In the genomic region with DNA sequence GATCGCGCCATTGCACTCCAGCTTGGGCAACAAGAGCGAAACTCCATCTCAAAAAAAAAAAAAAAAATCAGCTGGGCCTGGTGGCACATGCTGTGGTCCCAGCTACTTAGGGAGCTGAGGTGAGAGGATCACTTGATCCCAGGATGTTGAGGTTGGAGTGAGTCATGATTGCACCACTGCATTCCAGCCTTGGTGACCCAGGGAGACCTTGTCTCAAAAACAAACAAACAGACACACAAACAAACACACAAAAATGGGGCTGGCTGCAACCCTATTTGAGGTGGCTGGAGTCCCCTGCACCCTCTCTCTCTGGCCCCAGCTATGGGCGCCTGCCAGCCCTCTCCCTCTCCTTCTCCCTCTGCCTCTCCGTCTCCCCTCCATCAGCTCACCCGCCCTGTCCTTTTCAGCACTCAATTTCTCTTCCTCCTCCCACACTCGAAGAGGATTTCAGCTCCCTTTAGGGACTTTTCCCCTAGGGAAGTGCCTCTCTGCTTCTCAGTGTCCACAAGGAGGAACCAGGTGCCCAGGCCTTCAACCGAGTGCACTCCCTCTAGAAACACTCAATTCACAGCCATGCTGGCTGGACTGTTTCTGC, we compare ENCODE assay signal across 1 cellular context.
TF ChIP-seq lines count a peak whose summit lies in the region.

No MANE protein-coding gene starts in this region.

TF ChIP-seq in HepG2, 621 proteins besides CTCF, POLR2A, EP300 and RAD21 (continued from another document and continues in another):
- TF ChIP-seq, protein P1, sequence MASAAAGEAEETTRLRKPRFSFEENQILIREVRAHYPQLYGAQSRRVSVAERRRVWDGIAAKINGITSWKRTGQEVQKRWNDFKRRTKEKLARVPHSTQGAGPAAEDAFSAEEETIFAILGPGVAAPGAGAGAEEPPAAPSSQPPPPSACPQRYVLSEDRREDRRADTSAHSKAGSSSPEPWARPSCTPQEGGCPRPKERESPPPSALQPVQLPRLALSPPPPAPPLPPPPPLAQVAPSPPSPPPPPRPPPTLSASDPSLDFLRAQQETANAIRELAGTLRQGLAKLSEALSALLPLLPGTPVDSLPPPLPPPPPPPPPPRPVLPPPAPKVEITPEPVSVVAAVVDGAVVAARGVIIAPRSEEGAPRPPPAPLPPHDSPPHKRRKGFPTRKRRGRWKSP (CRISPR knock-in tag; IDR thresholded peaks at IDR 0.05), result peak; percentile 49; the same call in 1 of the 2 replicates
- TF ChIP-seq PHF21A (CRISPR knock-in tag; IDR thresholded peaks at IDR 0.05) (no peak), XRCC5 (optimal IDR thresholded peaks at IDR 0.05; ENCODE audit: low read length) (no peak), ZNF292 (CRISPR knock-in tag; IDR thresholded peaks at IDR 0.05; ENCODE audit: borderline replicate concordance, low read depth) (no peak), ZNF101 (CRISPR knock-in tag; IDR thresholded peaks at IDR 0.05; ENCODE audit: borderline replicate concordance, low read depth) (no peak), MEIS2 (CRISPR knock-in tag; IDR thresholded peaks at IDR 0.05) (0 out of 2 replicates have a peak, but pooled peaks have one; percentile 43), SMC3 (IDR thresholded peaks at IDR 0.05; ENCODE audit: low read length) (no peak; the same call in 1 of the 2 replicates), ZNF703 (CRISPR knock-in tag; IDR thresholded peaks at IDR 0.05; ENCODE audit: borderline replicate concordance) (no peak), ZEB1 (IDR thresholded peaks at IDR 0.05; ENCODE audit: insufficient replicate concordance, low read depth) (no peak), AKAP8 (CRISPR knock-in tag; IDR thresholded peaks at IDR 0.05) (no peak), ZNF768 (CRISPR knock-in tag; IDR thresholded peaks at IDR 0.05) (no peak), PPARG (CRISPR knock-in tag; conservative IDR thresholded peaks at IDR 0.05) (no peak), ZFP82 (CRISPR knock-in tag; IDR thresholded peaks at IDR 0.05; ENCODE audit: borderline replicate concordance) (no peak), HMG20A (CRISPR knock-in tag; IDR thresholded peaks at IDR 0.05; ENCODE audit: borderline replicate concordance) (peak; percentile 86), ZNF577 (CRISPR knock-in tag; IDR thresholded peaks at IDR 0.05; ENCODE audit: borderline replicate concordance, low read depth) (no peak), SCMH1 (CRISPR knock-in tag; IDR thresholded peaks at IDR 0.05; ENCODE audit: borderline replicate concordance) (no peak), HNRNPL (IDR thresholded peaks at IDR 0.05; ENCODE audit: low read depth, low read length) (no peak), ZNF501 (CRISPR knock-in tag; IDR thresholded peaks at IDR 0.05) (no peak), ZFP36L1 (CRISPR knock-in tag; IDR thresholded peaks at IDR 0.05) (no peak; the same call in 1 of the 2 replicates), ERF (CRISPR knock-in tag; IDR thresholded peaks at IDR 0.05) (peak; percentile 26; the same call in 1 of the 2 replicates), TEAD2 (CRISPR knock-in tag; IDR thresholded peaks at IDR 0.05) (no peak), ZKSCAN1 (IDR thresholded peaks at IDR 0.05; ENCODE audit: low read length) (no peak), NONO (IDR thresholded peaks at IDR 0.05) (no peak), NONO (CRISPR knock-in tag; conservative IDR thresholded peaks at IDR 0.05) (no peak), REXO4 (CRISPR knock-in tag; IDR thresholded peaks at IDR 0.05; ENCODE audit: borderline replicate concordance) (no peak), CBX5 (CRISPR knock-in tag; IDR thresholded peaks at IDR 0.05; ENCODE audit: borderline replicate concordance) (no peak), ZNF431 (CRISPR knock-in tag; IDR thresholded peaks at IDR 0.05; ENCODE audit: borderline replicate concordance, low read depth) (no peak), MTA1 (CRISPR knock-in tag; IDR thresholded peaks at IDR 0.05; ENCODE audit: borderline replicate concordance) (no peak), NR2C2 (CRISPR knock-in tag; IDR thresholded peaks at IDR 0.05; ENCODE audit: borderline replicate concordance) (peak; percentile 28; the same call in 1 of the 2 replicates), ZFYVE20 (CRISPR knock-in tag; IDR thresholded peaks at IDR 0.05; ENCODE audit: borderline replicate concordance, low read depth) (no peak), TBP (CRISPR knock-in tag; IDR thresholded peaks at IDR 0.05) (no peak), KDM5A (IDR thresholded peaks at IDR 0.05; ENCODE audit: borderline replicate concordance, low read length) (no peak), ZNF251 (CRISPR knock-in tag; IDR thresholded peaks at IDR 0.05) (no peak), ZNF546 (CRISPR knock-in tag; conservative IDR thresholded peaks at IDR 0.05) (no peak), ZNF83 (CRISPR knock-in tag; IDR thresholded peaks at IDR 0.05; ENCODE audit: borderline replicate concordance) (no peak), TCF12 (IDR thresholded peaks at IDR 0.05) (no peak), TCF12 (CRISPR knock-in tag; IDR thresholded peaks at IDR 0.05) (no peak), SNRNP70 (IDR thresholded peaks at IDR 0.05; ENCODE audit: low read depth, low read length) (no peak), TRIM24 (CRISPR knock-in tag; IDR thresholded peaks at IDR 0.05) (no peak)
- TF ChIP-seq, protein P2, sequence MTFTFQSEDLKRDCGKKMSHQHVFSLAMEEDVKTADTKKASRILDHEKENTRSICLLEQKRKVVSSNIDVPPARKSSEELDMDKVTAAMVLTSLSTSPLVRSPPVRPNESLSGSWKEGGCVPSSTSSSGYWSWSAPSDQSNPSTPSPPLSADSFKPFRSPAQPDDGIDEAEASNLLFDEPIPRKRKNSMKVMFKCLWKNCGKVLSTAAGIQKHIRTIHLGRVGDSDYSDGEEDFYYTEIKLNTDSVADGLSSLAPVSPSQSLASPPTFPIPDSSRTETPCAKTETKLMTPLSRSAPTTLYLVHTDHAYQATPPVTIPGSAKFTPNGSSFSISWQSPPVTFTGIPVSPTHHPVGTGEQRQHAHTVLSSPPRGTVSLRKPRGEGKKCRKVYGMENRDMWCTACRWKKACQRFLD (CRISPR knock-in tag; IDR thresholded peaks at IDR 0.05; ENCODE audit: borderline replicate concordance), result no peak
- TF ChIP-seq, protein P3, sequence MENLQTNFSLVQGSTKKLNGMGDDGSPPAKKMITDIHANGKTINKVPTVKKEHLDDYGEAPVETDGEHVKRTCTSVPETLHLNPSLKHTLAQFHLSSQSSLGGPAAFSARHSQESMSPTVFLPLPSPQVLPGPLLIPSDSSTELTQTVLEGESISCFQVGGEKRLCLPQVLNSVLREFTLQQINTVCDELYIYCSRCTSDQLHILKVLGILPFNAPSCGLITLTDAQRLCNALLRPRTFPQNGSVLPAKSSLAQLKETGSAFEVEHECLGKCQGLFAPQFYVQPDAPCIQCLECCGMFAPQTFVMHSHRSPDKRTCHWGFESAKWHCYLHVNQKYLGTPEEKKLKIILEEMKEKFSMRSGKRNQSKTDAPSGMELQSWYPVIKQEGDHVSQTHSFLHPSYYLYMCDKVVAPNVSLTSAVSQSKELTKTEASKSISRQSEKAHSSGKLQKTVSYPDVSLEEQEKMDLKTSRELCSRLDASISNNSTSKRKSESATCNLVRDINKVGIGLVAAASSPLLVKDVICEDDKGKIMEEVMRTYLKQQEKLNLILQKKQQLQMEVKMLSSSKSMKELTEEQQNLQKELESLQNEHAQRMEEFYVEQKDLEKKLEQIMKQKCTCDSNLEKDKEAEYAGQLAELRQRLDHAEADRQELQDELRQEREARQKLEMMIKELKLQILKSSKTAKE (CRISPR knock-in tag; IDR thresholded peaks at IDR 0.05; ENCODE audit: borderline replicate concordance), result no peak; the same call in 1 of the 2 replicates
- TF ChIP-seq, protein P4, sequence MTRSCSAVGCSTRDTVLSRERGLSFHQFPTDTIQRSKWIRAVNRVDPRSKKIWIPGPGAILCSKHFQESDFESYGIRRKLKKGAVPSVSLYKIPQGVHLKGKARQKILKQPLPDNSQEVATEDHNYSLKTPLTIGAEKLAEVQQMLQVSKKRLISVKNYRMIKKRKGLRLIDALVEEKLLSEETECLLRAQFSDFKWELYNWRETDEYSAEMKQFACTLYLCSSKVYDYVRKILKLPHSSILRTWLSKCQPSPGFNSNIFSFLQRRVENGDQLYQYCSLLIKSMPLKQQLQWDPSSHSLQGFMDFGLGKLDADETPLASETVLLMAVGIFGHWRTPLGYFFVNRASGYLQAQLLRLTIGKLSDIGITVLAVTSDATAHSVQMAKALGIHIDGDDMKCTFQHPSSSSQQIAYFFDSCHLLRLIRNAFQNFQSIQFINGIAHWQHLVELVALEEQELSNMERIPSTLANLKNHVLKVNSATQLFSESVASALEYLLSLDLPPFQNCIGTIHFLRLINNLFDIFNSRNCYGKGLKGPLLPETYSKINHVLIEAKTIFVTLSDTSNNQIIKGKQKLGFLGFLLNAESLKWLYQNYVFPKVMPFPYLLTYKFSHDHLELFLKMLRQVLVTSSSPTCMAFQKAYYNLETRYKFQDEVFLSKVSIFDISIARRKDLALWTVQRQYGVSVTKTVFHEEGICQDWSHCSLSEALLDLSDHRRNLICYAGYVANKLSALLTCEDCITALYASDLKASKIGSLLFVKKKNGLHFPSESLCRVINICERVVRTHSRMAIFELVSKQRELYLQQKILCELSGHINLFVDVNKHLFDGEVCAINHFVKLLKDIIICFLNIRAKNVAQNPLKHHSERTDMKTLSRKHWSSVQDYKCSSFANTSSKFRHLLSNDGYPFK (CRISPR knock-in tag; IDR thresholded peaks at IDR 0.05; ENCODE audit: borderline replicate concordance), result no peak
- TF ChIP-seq, protein P5, sequence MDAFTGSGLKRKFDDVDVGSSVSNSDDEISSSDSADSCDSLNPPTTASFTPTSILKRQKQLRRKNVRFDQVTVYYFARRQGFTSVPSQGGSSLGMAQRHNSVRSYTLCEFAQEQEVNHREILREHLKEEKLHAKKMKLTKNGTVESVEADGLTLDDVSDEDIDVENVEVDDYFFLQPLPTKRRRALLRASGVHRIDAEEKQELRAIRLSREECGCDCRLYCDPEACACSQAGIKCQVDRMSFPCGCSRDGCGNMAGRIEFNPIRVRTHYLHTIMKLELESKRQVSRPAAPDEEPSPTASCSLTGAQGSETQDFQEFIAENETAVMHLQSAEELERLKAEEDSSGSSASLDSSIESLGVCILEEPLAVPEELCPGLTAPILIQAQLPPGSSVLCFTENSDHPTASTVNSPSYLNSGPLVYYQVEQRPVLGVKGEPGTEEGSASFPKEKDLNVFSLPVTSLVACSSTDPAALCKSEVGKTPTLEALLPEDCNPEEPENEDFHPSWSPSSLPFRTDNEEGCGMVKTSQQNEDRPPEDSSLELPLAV (CRISPR knock-in tag; conservative IDR thresholded peaks at IDR 0.05; ENCODE audit: low read depth), result no peak
- TF ChIP-seq, protein P6, sequence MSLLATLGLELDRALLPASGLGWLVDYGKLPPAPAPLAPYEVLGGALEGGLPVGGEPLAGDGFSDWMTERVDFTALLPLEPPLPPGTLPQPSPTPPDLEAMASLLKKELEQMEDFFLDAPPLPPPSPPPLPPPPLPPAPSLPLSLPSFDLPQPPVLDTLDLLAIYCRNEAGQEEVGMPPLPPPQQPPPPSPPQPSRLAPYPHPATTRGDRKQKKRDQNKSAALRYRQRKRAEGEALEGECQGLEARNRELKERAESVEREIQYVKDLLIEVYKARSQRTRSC (CRISPR knock-in tag; IDR thresholded peaks at IDR 0.05; ENCODE audit: low read depth), result no peak
- TF ChIP-seq, protein P7, sequence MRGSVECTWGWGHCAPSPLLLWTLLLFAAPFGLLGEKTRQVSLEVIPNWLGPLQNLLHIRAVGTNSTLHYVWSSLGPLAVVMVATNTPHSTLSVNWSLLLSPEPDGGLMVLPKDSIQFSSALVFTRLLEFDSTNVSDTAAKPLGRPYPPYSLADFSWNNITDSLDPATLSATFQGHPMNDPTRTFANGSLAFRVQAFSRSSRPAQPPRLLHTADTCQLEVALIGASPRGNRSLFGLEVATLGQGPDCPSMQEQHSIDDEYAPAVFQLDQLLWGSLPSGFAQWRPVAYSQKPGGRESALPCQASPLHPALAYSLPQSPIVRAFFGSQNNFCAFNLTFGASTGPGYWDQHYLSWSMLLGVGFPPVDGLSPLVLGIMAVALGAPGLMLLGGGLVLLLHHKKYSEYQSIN (CRISPR knock-in tag; IDR thresholded peaks at IDR 0.05; ENCODE audit: borderline replicate concordance), result no peak
- TF ChIP-seq, protein P8, sequence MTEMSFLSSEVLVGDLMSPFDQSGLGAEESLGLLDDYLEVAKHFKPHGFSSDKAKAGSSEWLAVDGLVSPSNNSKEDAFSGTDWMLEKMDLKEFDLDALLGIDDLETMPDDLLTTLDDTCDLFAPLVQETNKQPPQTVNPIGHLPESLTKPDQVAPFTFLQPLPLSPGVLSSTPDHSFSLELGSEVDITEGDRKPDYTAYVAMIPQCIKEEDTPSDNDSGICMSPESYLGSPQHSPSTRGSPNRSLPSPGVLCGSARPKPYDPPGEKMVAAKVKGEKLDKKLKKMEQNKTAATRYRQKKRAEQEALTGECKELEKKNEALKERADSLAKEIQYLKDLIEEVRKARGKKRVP (CRISPR knock-in tag; IDR thresholded peaks at IDR 0.05), result peak in 1 of 2 experiments; percentile 94; a peak in 2 of 4 replicates
- TF ChIP-seq, protein P9, sequence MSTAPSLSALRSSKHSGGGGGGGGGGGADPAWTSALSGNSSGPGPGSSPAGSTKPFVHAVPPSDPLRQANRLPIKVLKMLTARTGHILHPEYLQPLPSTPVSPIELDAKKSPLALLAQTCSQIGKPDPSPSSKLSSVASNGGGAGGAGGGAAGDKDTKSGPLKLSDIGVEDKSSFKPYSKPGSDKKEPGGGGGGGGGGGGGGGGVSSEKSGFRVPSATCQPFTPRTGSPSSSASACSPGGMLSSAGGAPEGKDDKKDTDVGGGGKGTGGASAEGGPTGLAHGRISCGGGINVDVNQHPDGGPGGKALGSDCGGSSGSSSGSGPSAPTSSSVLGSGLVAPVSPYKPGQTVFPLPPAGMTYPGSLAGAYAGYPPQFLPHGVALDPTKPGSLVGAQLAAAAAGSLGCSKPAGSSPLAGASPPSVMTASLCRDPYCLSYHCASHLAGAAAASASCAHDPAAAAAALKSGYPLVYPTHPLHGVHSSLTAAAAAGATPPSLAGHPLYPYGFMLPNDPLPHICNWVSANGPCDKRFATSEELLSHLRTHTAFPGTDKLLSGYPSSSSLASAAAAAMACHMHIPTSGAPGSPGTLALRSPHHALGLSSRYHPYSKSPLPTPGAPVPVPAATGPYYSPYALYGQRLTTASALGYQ (CRISPR knock-in tag; IDR thresholded peaks at IDR 0.05), result no peak
- TF ChIP-seq, protein P10, sequence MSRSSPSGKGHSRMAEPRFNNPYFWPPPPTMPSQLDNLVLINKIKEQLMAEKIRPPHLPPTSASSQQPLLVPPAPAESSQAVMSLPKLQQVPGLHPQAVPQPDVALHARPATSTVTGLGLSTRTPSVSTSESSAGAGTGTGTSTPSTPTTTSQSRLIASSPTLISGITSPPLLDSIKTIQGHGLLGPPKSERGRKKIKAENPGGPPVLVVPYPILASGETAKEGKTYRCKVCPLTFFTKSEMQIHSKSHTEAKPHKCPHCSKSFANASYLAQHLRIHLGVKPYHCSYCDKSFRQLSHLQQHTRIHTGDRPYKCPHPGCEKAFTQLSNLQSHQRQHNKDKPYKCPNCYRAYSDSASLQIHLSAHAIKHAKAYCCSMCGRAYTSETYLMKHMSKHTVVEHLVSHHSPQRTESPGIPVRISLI (CRISPR knock-in tag; IDR thresholded peaks at IDR 0.05; ENCODE audit: borderline replicate concordance), result peak; percentile 54; the same call in 1 of the 2 replicates
- TF ChIP-seq, protein P11, sequence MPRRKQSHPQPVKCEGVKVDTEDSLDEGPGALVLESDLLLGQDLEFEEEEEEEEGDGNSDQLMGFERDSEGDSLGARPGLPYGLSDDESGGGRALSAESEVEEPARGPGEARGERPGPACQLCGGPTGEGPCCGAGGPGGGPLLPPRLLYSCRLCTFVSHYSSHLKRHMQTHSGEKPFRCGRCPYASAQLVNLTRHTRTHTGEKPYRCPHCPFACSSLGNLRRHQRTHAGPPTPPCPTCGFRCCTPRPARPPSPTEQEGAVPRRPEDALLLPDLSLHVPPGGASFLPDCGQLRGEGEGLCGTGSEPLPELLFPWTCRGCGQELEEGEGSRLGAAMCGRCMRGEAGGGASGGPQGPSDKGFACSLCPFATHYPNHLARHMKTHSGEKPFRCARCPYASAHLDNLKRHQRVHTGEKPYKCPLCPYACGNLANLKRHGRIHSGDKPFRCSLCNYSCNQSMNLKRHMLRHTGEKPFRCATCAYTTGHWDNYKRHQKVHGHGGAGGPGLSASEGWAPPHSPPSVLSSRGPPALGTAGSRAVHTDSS (CRISPR knock-in tag; conservative IDR thresholded peaks at IDR 0.05), result no peak
